Comparison of ENCODE assay signal across 11 cellular contexts in genomic region chr2:119102964-119103363, GRCh38.
"Had no signal": no experiment of that assay in that cellular context is flagged by ENCODE, and none has a peak within 500 bp of the region (broad histone marks: within the 10 kb centered on the region; RNA-seq: fewer than 3 reads in every experiment).

No MANE protein-coding gene starts in this region.

- ATAC-seq: activated naive CD4-positive, alpha-beta T cell treated with anti-CD3 and anti-CD28 coated beads, Interleukin-2, amount 50 U/mL, for 72 hours; activated naive CD8-positive, alpha-beta T cell treated with anti-CD3 and anti-CD28 coated beads, Interleukin-2, amount 50 U/mL, for 24 hours; activated T-cell treated with anti-CD3 and anti-CD28 coated beads, Interleukin-2, amount 50 U/mL, for 4 hours; activated T-cell treated with anti-CD3 and anti-CD28 coated beads, Interleukin-2, amount 50 U/mL, for 72 hours; activated T-helper 17 cell treated with anti-CD3 and anti-CD28 coated beads, Interleukin-2, amount 50 U/mL, for 72 hours; body of pancreas had no signal

- H3K27ac ChIP-seq: adrenal gland, ascending aorta, body of pancreas, brain microvascular endothelial cell, breast epithelium, cardiac muscle cell had no signal

- H3K9me3 ChIP-seq: ascending aorta, body of pancreas had no signal

- H3K4me1 ChIP-seq: adrenal gland, ascending aorta, body of pancreas, breast epithelium had no signal

- H3K4me3 ChIP-seq: adrenal gland, ascending aorta, body of pancreas, breast epithelium, cardiac muscle cell had no signal

- H3K36me3 ChIP-seq: adrenal gland, ascending aorta, brain microvascular endothelial cell, breast epithelium, cardiac muscle cell had no signal
